In the genomic region with DNA sequence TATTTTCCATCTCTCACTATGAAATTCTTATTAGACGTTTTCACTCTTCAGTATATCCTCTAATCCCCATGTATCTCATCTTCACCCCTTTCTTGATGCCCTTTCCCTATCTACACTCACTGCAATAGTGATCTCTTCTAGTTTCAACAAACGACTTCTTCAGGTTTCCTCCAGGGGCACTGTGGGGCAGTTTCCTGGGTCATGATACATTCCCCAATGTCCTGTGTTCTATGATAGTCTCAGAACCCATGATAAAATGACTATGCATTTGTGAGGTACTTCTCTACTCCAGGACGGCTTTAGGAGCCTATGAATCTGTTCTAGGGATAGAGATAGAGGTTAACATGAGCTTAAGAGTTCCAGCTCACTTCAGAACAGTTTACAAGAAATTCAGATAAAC, we compare ENCODE assay signal across 1 cellular context.
TF ChIP-seq lines count a peak whose summit lies in the region.

No MANE protein-coding gene starts in this region.

TF ChIP-seq in K562, 482 proteins besides CTCF, POLR2A, EP300 and RAD21 (continued from another document):
- TF ChIP-seq ZNF436 (CRISPR knock-in tag; IDR thresholded peaks at IDR 0.05): no peak
- no peak for TF ChIP-seq RFX7 (CRISPR knock-in tag; IDR thresholded peaks at IDR 0.05)
- TF ChIP-seq NFE2 (IDR thresholded peaks at IDR 0.05; ENCODE audit: low read depth): peak; percentile 70
- peak; percentile 31 for TF ChIP-seq MAFF (IDR thresholded peaks at IDR 0.05; ENCODE audit: low read length)
- TF ChIP-seq MXI1 (IDR thresholded peaks at IDR 0.05; ENCODE audit: low read depth, low read length): no peak
- peak; percentile 37; the same call in 1 of the 2 replicates for TF ChIP-seq MAFK (IDR thresholded peaks at IDR 0.05; ENCODE audit: low read length)
- no peak for TF ChIP-seq NONO (IDR thresholded peaks at IDR 0.05; ENCODE audit: low read depth in 2 of 2, low read length in 1 of 2)
- no peak for TF ChIP-seq ZZZ3 (IDR thresholded peaks at IDR 0.05)
- TF ChIP-seq HMG20B (CRISPR knock-in tag; IDR thresholded peaks at IDR 0.05): no peak
- peak; percentile 69; the same call in 1 of the 2 replicates for TF ChIP-seq ARID3A (IDR thresholded peaks at IDR 0.05; ENCODE audit: borderline replicate concordance, low read depth, low read length)
